In the genomic region with DNA sequence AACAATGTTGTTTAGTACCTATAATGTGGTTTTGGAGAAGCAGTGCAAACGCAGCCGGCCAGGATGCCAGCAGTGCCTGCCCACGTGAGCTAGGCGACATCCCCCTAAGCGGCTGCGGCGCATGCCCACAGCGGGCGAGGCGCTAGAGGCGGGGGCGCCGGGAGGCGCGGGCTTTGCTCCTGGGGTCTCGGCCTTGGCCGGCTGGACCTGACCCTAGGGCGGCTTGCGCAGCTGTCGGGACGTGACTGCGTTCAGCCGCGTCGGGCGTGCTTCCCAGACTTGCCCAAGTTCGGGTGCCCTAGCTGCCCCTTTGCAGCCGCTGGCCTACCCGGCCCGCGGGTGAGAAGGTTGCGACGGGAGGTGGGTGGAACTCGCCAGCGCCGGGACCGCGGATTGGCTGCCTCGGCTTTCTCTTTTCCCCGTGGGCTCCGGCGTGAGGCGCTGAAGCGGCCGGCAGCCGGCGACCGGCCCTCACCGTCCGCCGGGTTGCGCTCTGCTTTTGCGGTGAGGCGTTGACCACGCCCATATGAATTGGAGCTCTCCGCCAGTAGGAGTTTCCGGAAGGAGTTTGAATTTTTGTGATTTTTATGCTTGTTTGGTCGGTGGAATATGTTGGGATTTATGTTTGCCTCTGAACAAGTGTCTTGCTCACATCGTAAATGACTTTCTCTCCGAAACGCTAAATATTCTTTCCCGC, we compare ENCODE assay signal across 8 cellular contexts. TPM values are rescaled to one million over a fixed set of nuclear protein-coding genes. Genes with fewer than 3 reads are reported as not detected.
DNase-seq lines count a peak whose midpoint lies in the region; ATAC-seq and TF ChIP-seq lines count a peak whose summit lies in the region.

Gene TMEM19, plus strand, starts transcription at position 122 of the 697 bp plus-strand sequence. CDS start 599 bp downstream, outside the sequence.

- H3K4me1 Mint-ChIP-seq in activated naive CD8-positive, alpha-beta T cell treated with anti-CD3 and anti-CD28 coated beads, Interleukin-2, amount 50 U/mL, for 24 hours = peaks cover 32% of the 10 kb centered on the region
- peaks cover 10% of the 10 kb centered on the region for H3K4me1 Mint-ChIP-seq in type B pancreatic cell (ENCODE audit: unreplicated experiment)

- H3K4me3 Mint-ChIP-seq in activated naive CD8-positive, alpha-beta T cell treated with anti-CD3 and anti-CD28 coated beads, Interleukin-2, amount 50 U/mL, for 24 hours = peak within 1 kb of the TSS; percentile 95
- H3K4me3 Mint-ChIP-seq in type B pancreatic cell = peak within 1 kb of the TSS; percentile 95

- intact Hi-C loops in cardiac septum (cut with DNase I) = loop anchor here (1.0 to 10.0 kb wide), 3 partner anchors 22 to 159 kb away; partner anchors contain the start of genes RAB21 and THAP2

- peak; percentile 91 for ATAC-seq in HG02759 (IDR thresholded peaks at IDR 0.05; ENCODE audit: unreplicated experiment)
- ATAC-seq in activated naive CD8-positive, alpha-beta T cell treated with anti-CD3 and anti-CD28 coated beads, Interleukin-2, amount 50 U/mL, for 24 hours = peak; percentile 94

- peak within 1 kb of the TSS; percentile 96 for H3K27ac Mint-ChIP-seq in activated naive CD8-positive, alpha-beta T cell treated with anti-CD3 and anti-CD28 coated beads, Interleukin-2, amount 50 U/mL, for 24 hours
- peak within 1 kb of the TSS; percentile 89 for H3K27ac Mint-ChIP-seq in type B pancreatic cell

- H3K9me3 Mint-ChIP-seq in activated naive CD8-positive, alpha-beta T cell treated with anti-CD3 and anti-CD28 coated beads, Interleukin-2, amount 50 U/mL, for 24 hours = no peaks in the 10 kb centered on the region
- no peaks in the 10 kb centered on the region for H3K9me3 Mint-ChIP-seq in type B pancreatic cell

- TF ChIP-seq CTCF in GM12875 (IDR thresholded peaks at IDR 0.05; ENCODE audit: borderline replicate concordance, insufficient read depth, low read depth, low read length) = peak; percentile 26; the same call in 1 of the 2 replicates
- TF ChIP-seq CTCF in type B pancreatic cell (conservative IDR thresholded peaks at IDR 0.05) = peak; percentile 28

- peak within 1 kb of the TSS; percentile 94 for H3K4me3 ChIP-seq in GM12875 (ENCODE audit: low read depth, low read length)

- no peaks in the 10 kb centered on the region for H3K27me3 Mint-ChIP-seq in activated naive CD8-positive, alpha-beta T cell treated with anti-CD3 and anti-CD28 coated beads, Interleukin-2, amount 50 U/mL, for 24 hours
- no peaks in the 10 kb centered on the region for H3K27me3 Mint-ChIP-seq in type B pancreatic cell

- H3K36me3 Mint-ChIP-seq in activated naive CD8-positive, alpha-beta T cell treated with anti-CD3 and anti-CD28 coated beads, Interleukin-2, amount 50 U/mL, for 24 hours (ENCODE audit: low read depth) = peaks cover 3% of the 10 kb centered on the region
- H3K36me3 Mint-ChIP-seq in type B pancreatic cell = no peaks in the 10 kb centered on the region

- DNase-seq in NCI-H128 (lab: John Stamatoyannopoulos, UW; ENCODE audit: unreplicated experiment) (peak; percentile 81), SW480 (ENCODE audit: low spot score) (peak; percentile 86), cardiac septum (ENCODE audit: low spot score) (peak; percentile 97), pons (ENCODE audit: low spot score) (peak; percentile 90), type B pancreatic cell (ENCODE audit: extremely low spot score, unreplicated experiment) (peak; percentile 86)
- DNase-seq in activated naive CD8-positive, alpha-beta T cell treated with anti-CD3 and anti-CD28 coated beads, Interleukin-2, amount 50 U/mL, for 24 hours = peak; percentile 84

RNA-seq across cellular contexts. Expression of gene TMEM19, which starts in this region (rescaled TPM):
- total RNA-seq in cardiac septum (24.1 TPM), type B pancreatic cell (ENCODE audit: low replicate concordance) (11.4 and 15.3 TPM in 2 replicates)

Comparison
In these comparisons a context has a peak if more than half of its experiments do, and no peak if none do; other contexts are left out.
1. Peak in every context shown above with its lines: DNase-seq, ATAC-seq and H3K4me3 ChIP-seq.